Comparison of ENCODE assay signal across 25 cellular contexts in the genomic region with DNA sequence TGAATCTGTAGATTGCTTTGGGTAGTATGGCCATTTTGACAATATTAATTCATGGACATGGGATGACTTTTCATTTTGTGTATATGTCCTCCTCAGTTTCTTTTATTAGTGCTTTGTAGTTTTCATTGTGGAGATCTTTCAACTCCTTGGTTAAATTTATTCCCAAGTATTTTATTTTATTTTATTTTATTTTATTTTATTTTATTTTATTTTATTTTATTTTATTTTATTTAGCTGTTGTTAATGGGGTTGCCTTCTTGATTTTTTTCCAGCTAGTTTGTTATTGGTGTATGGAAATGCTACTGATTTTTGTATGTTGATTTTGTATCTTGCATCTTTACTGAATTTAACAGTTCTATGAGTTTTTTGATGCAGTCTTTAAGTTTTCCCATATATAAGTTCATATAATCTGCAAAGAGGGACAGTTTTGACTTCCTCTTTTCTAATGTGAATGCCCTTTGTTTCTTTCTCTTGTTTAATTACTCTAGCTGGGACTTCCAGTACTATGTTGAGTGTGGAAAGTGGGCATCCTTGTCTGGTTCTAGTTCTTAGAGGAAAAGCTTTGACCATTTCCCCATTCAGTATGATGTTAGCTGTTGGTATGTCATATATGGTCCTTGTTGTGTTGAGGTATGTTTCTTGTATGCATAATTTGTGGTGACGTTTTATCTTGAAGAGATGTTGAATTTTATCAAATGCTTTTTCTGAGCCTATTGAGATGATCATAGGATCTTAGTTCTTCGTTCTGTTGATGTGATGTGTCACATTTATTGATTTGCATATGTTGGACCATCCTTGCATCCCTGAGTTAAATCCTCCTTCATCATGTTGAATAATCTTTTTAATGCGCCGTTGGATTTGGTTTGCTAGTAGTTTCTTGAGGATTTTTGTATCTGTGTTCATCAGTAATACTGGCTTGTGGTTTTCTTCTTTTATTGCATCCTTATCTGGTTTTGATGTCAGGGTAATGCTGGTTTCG. TPM values are rescaled to one million over a fixed set of nuclear protein-coding genes. Genes with fewer than 3 reads are reported as not detected.
DNase-seq lines count a peak whose midpoint lies in the region; ATAC-seq, FAIRE-seq and TF ChIP-seq lines count a peak whose summit lies in the region.
"Had no signal": no experiment of that assay in that cellular context is flagged by ENCODE, and none has a peak within 500 bp of the region (broad histone marks: within the 10 kb centered on the region; RNA-seq: fewer than 3 reads in every experiment).

No MANE protein-coding gene starts in this region.

- DNase-seq in CD4-positive, CD25-positive, alpha-beta regulatory T cell = no peak
- DNase-seq in GM12891 (ENCODE audit: insufficient read length, low spot score) (no peak), OCI-M1 (lab: John Stamatoyannopoulos, UW) (peak; percentile 55), NCI-H82 (lab: John Stamatoyannopoulos, UW) (no peak), HFFc6 (no peak), amniotic stem cell (lab: John Stamatoyannopoulos, UW) (no peak)
- DNase-seq: activated CD4-positive, alpha-beta memory T cell treated with anti-CD3 and anti-CD28 coated beads, Interleukin-2, amount 10 ng/mL, durations not matched to agents 7 days and 5 days; activated CD4-positive, CD25-positive, alpha-beta regulatory T cell treated with anti-CD3 and anti-CD28 coated beads, Interleukin-2, amount 50 U/mL, for 72 hours; activated naive CD4-positive, alpha-beta T cell; aorta; dermis blood vessel endothelial cell; DMS 273 treated with DMSO at 0.1 percent for 48 hours; GM23248; islet precursor cell; MM.1S; NCI-H146; NCI-H524; posterior cingulate gyrus; stimulated activated CD4-positive, alpha-beta T cell treated with anti-CD3 and anti-CD28 coated beads, Interleukin-4, amount 100 ng/mL, for 4 hours; stimulated activated naive CD8-positive, alpha-beta T cell treated with anti-CD3 and anti-CD28 coated beads, Interleukin-15, amount 100 ng/mL, for 72 hours; T-helper 9 cell; tibial artery had no signal

- peak overlapping the region in 2 of 3 donors; percentile 36 to 52 for H3K27ac Mint-ChIP-seq in CD4-positive, CD25-positive, alpha-beta regulatory T cell
- no peak overlapping the region for H3K27ac Mint-ChIP-seq in HFFc6
- H3K27ac Mint-ChIP-seq: activated CD4-positive, alpha-beta memory T cell treated with anti-CD3 and anti-CD28 coated beads, Interleukin-2, amount 10 ng/mL, durations not matched to agents 7 days and 5 days; stimulated activated naive CD8-positive, alpha-beta T cell treated with anti-CD3 and anti-CD28 coated beads, Interleukin-15, amount 100 ng/mL, for 72 hours had no signal

- ATAC-seq in CD4-positive, CD25-positive, alpha-beta regulatory T cell (ENCODE audit: low read depth in 2 of 2) = no peak
- ATAC-seq: sciatic nerve; stimulated activated naive CD8-positive, alpha-beta T cell treated with anti-CD3 and anti-CD28 coated beads, Interleukin-15, amount 100 ng/mL, for 72 hours had no signal

- no peaks in the 10 kb centered on the region for H3K27me3 ChIP-seq in CD4-positive, CD25-positive, alpha-beta regulatory T cell (ENCODE audit: control insufficient read depth, insufficient read depth, low read length)
- H3K27me3 ChIP-seq: cardiac muscle cell, tibial artery had no signal

- H3K36me3 Mint-ChIP-seq in CD4-positive, CD25-positive, alpha-beta regulatory T cell = peaks cover 58% of the 10 kb centered on the region
- H3K36me3 Mint-ChIP-seq in HFFc6 (ENCODE audit: low read depth) = peaks cover 63% of the 10 kb centered on the region

- H3K9me3 ChIP-seq in CD4-positive, CD25-positive, alpha-beta regulatory T cell (ENCODE audit: control insufficient read depth in 2 of 2, low read length in 2 of 2) = no peaks in the 10 kb centered on the region
- H3K9me3 ChIP-seq: tibial artery had no signal

- no peak for TF ChIP-seq CTCF in HFFc6 (IDR thresholded peaks at IDR 0.05)

- H3K36me3 ChIP-seq in CD4-positive, CD25-positive, alpha-beta regulatory T cell (ENCODE audit: control insufficient read depth, insufficient read depth, low read length) = peaks cover 44% of the 10 kb centered on the region

- peak; percentile 41 for FAIRE-seq in GM12891 (lab: Jason Lieb, UNC)
- peak; percentile 23 for FAIRE-seq in endometrium (lab: Jason Lieb, UNC)

- H3K4me1 Mint-ChIP-seq in CD4-positive, CD25-positive, alpha-beta regulatory T cell = peaks cover 43 to 70% (median 63%) of the 10 kb centered on the region in 4 donors
- H3K4me1 Mint-ChIP-seq in HFFc6 (ENCODE audit: low read depth) = peaks cover 14% of the 10 kb centered on the region; the same call in 1 of the 2 replicates

- peaks cover 0 to under 1% (median 0%) of the 10 kb centered on the region in 7 donors for H3K9me3 Mint-ChIP-seq in CD4-positive, CD25-positive, alpha-beta regulatory T cell
- H3K9me3 Mint-ChIP-seq in HFFc6 = no peaks in the 10 kb centered on the region
- H3K9me3 Mint-ChIP-seq: activated CD4-positive, alpha-beta memory T cell treated with anti-CD3 and anti-CD28 coated beads, Interleukin-2, amount 10 ng/mL, durations not matched to agents 7 days and 5 days; stimulated activated naive CD8-positive, alpha-beta T cell treated with anti-CD3 and anti-CD28 coated beads, Interleukin-15, amount 100 ng/mL, for 72 hours had no signal

- TF ChIP-seq POLR2A in GM12891 (IDR thresholded peaks at IDR 0.05; ENCODE audit: low read depth, low read length) = no peak

- H3K4me3 ChIP-seq in CD4-positive, CD25-positive, alpha-beta regulatory T cell (ENCODE audit: low read depth, low read length) = no peak overlapping the region
- H3K4me3 ChIP-seq: cardiac muscle cell, GM23248, tibial artery had no signal

- no peak overlapping the region for H3K27ac ChIP-seq in CD4-positive, CD25-positive, alpha-beta regulatory T cell (ENCODE audit: insufficient read depth, low read length, poor library complexity, severe bottlenecking)
- H3K27ac ChIP-seq: cardiac muscle cell, GM23248, tibial artery had no signal

- H3K4me3 Mint-ChIP-seq in CD4-positive, CD25-positive, alpha-beta regulatory T cell = peak overlapping the region in 2 of 4 donors; percentile 19 to 52
- no peak overlapping the region for H3K4me3 Mint-ChIP-seq in HFFc6
- H3K4me3 Mint-ChIP-seq: activated CD4-positive, alpha-beta memory T cell treated with anti-CD3 and anti-CD28 coated beads, Interleukin-2, amount 10 ng/mL, durations not matched to agents 7 days and 5 days; stimulated activated naive CD8-positive, alpha-beta T cell treated with anti-CD3 and anti-CD28 coated beads, Interleukin-15, amount 100 ng/mL, for 72 hours had no signal

- H3K4me1 ChIP-seq in CD4-positive, CD25-positive, alpha-beta regulatory T cell (ENCODE audit: control insufficient read depth, insufficient read depth, low read length, poor library complexity, severe bottlenecking) = peaks cover 11% of the 10 kb centered on the region
- H3K4me1 ChIP-seq: tibial artery had no signal

- no peaks in the 10 kb centered on the region for H3K27me3 Mint-ChIP-seq in CD4-positive, CD25-positive, alpha-beta regulatory T cell
- H3K27me3 Mint-ChIP-seq in HFFc6 (ENCODE audit: insufficient read depth) = no peaks in the 10 kb centered on the region
- H3K27me3 Mint-ChIP-seq: activated CD4-positive, alpha-beta memory T cell treated with anti-CD3 and anti-CD28 coated beads, Interleukin-2, amount 10 ng/mL, durations not matched to agents 7 days and 5 days; stimulated activated naive CD8-positive, alpha-beta T cell treated with anti-CD3 and anti-CD28 coated beads, Interleukin-15, amount 100 ng/mL, for 72 hours had no signal

TF ChIP-seq in GM12891, 5 proteins besides CTCF, POLR2A, EP300 and RAD21:
- TF ChIP-seq POU2F2 (IDR thresholded peaks at IDR 0.05; ENCODE audit: low read depth, low read length) (no peak), SPI1 (IDR thresholded peaks at IDR 0.05; ENCODE audit: low read depth, low read length) (peak; percentile 69), PAX5 (IDR thresholded peaks at IDR 0.05; ENCODE audit: insufficient read depth, low read length, severe bottlenecking) (no peak), POLR2AphosphoS5 (IDR thresholded peaks at IDR 0.05; ENCODE audit: low read depth, low read length) (no peak)

RNA-seq across cellular contexts. Expression of a gene that starts 14.3 kb away (rescaled TPM):
- 22.6 TPM for total RNA-seq in CD4-positive, CD25-positive, alpha-beta regulatory T cell
- polyA plus RNA-seq in CD4-positive, CD25-positive, alpha-beta regulatory T cell = 10 to 100 TPM; 19.9 to 37.5 (median 27.7) TPM
- 37.1 TPM for polyA plus RNA-seq in GM12891 (2012; ENCODE audit: low read depth, missing spikeins)
- total RNA-seq in HFFc6 (2021; fragmentation: NEBNext Ultra II Directional; extraction: Animal tissue kit (Norgen Biotek cat#: 25700)) = 10 to 100 TPM; 26.5 to 38.9 (median 33.5) TPM

RNA-seq across cellular contexts. Expression of a gene that starts 14.4 kb away (rescaled TPM):
- 37.2 TPM for total RNA-seq in CD4-positive, CD25-positive, alpha-beta regulatory T cell
- 100 to 1,000 TPM in 1 of 4 donors, 10 to 100 TPM in 3; 86.7 to 112 (median 95.9) TPM for polyA plus RNA-seq in CD4-positive, CD25-positive, alpha-beta regulatory T cell
- polyA plus RNA-seq in GM12891 (2012; ENCODE audit: low read depth, missing spikeins) = 122 TPM
- total RNA-seq in HFFc6 (2021; fragmentation: NEBNext Ultra II Directional; extraction: Animal tissue kit (Norgen Biotek cat#: 25700)) = 10 to 100 TPM; 23.6 to 32.0 (median 28.9) TPM

RNA-seq across cellular contexts. Expression of a gene that starts 46.1 kb away (rescaled TPM):
- 83.8 TPM for total RNA-seq in CD4-positive, CD25-positive, alpha-beta regulatory T cell
- 100 to 1,000 TPM in 3 of 4 donors, 10 to 100 TPM in 1; 85.6 to 196 (median 119) TPM for polyA plus RNA-seq in CD4-positive, CD25-positive, alpha-beta regulatory T cell
- polyA plus RNA-seq in GM12891 (2012; ENCODE audit: low read depth, missing spikeins) = 33.0 TPM
- total RNA-seq in HFFc6 (2021; fragmentation: NEBNext Ultra II Directional; extraction: Animal tissue kit (Norgen Biotek cat#: 25700)) = 1 to 10 TPM in 5 of 6 experiments, under 1 TPM in 1; 0.92 to 4.0 (median 3.7) TPM

Comparison
In these comparisons a context has a peak if more than half of its experiments do, and no peak if none do; other contexts are left out.
1. RNA of a gene that starts 46.1 kb away (total RNA-seq): 83.8 TPM in CD4-positive, CD25-positive, alpha-beta regulatory T cell (single experiment); 0.92 to 4.0 TPM in HFFc6; every median in the first group is over 10 times any median in the second.